23 cellular contexts compared by ENCODE assay signal in the genomic region with DNA sequence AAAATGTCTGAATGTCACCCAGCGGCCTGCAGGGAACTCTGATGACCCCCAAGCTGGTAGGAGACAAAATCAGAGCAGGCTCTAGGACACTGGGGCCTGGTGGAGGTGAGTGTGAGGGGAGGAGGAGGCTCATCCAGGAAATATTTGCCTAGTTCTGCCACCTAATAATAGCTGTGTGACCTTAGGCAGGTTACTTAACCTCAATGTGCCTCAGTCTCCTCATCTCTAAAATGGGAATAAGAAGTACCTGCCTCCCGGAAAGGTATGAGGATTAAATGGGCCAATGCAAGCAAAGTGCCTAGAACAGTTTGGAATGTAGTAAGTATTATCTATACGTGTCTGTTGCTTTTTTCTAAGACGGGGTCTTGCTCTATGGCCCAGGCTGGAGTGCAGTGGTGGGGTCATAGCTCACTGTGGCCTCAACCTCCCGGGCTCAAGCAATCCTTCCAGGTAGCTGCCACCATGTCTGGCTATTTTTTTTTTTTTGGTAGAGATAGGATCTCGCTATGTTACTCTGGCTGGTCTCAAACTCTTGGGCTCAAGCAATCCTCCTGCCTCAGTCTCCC.
DNase-seq lines count a peak whose midpoint lies in the region; ATAC-seq and TF ChIP-seq lines count a peak whose summit lies in the region.
"Had no signal": no experiment of that assay in that cellular context is flagged by ENCODE, and none has a peak within 500 bp of the region (broad histone marks: within the 10 kb centered on the region; RNA-seq: fewer than 3 reads in every experiment).

No MANE protein-coding gene starts in this region.

- DNase-seq in CD14-positive monocyte (ENCODE audit: low spot score) (no peak), GM12865 (ENCODE audit: low read depth) (no peak), naive B cell (no peak), heart left ventricle (no peak), glomerular visceral epithelial cell (ENCODE audit: extremely low spot score) (no peak), CD1c-positive myeloid dendritic cell (ENCODE audit: extremely low spot score) (no peak)
- DNase-seq in activated CD8-positive, alpha-beta T cell treated with anti-CD3 and anti-CD28 coated beads, Interleukin-2, amount 10 ng/mL, durations not matched to agents 7 days and 5 days = no peak
- no peak for DNase-seq in activated CD4-positive, alpha-beta T cell treated with anti-CD3 and anti-CD28 coated beads, Interleukin-2, amount 50 U/mL, for 4 hours
- DNase-seq: aorta, caudate nucleus, DMS79, erythroblast, foreskin keratinocyte, HFFc6, left lung, midbrain, NCI-H1105, NCI-H2029, NCI-H446, posterior cingulate gyrus had no signal

- TF ChIP-seq CTCF in CD14-positive monocyte (IDR thresholded peaks at IDR 0.05) (no peak), GM12865 (IDR thresholded peaks at IDR 0.05; ENCODE audit: insufficient read depth, low read depth, low read length, missing control alignments) (no peak), heart left ventricle (IDR thresholded peaks at IDR 0.05) (no peak)

- intact Hi-C loops in CD14-positive monocyte (cut with micrococcal nuclease) (loop anchor here (2.0 to 5.0 kb wide), 5 partner anchors 75 to 143 kb away; no protein-coding TSS in a partner anchor), heart left ventricle (cut with DNase I) (loop anchor here (2.0 to 10.0 kb wide), 10 partner anchors 73 to 336 kb away; no protein-coding TSS in a partner anchor)

- WGBS in heart left ventricle, 4 donors = 77 to 90% (median 85%) methylated on average over 6 of the region's 6 CpGs

- peak overlapping the region in 6 of 7 donors; percentile 78 to 99 (median 98) for H3K27ac Mint-ChIP-seq in CD14-positive monocyte
- peak overlapping the region; percentile 31 for H3K27ac Mint-ChIP-seq in activated CD8-positive, alpha-beta T cell treated with anti-CD3 and anti-CD28 coated beads, Interleukin-2, amount 10 ng/mL, durations not matched to agents 7 days and 5 days
- peak overlapping the region; percentile 90 to 99 (median 96) for H3K27ac Mint-ChIP-seq in naive B cell
- H3K27ac Mint-ChIP-seq: HFFc6 had no signal

- CTCF ChIA-PET in activated CD8-positive, alpha-beta T cell treated with anti-CD3 and anti-CD28 coated beads, Interleukin-2, amount 10 ng/mL, durations not matched to agents 7 days and 5 days (lab: Charles Lee) = interaction anchor here (0.9 to 11.9 kb wide), 23 partner anchors 10 to 417 kb away, joined by 3 to 158 read pairs (median 11); partner anchors contain the start of genes CDKN1A and PPIL1

- H3K4me1 ChIP-seq in heart left ventricle = peaks cover 0 to 58% (median 5%) of the 10 kb centered on the region in 12 donors

- H3K4me3 Mint-ChIP-seq in CD14-positive monocyte (no peak overlapping the region), naive B cell (peak overlapping the region; percentile 79 to 93 (median 90))
- no peak overlapping the region for H3K4me3 Mint-ChIP-seq in activated CD8-positive, alpha-beta T cell treated with anti-CD3 and anti-CD28 coated beads, Interleukin-2, amount 10 ng/mL, durations not matched to agents 7 days and 5 days
- H3K4me3 Mint-ChIP-seq: HFFc6 had no signal

- no peak overlapping the region for H3K27ac ChIP-seq in heart left ventricle
- H3K27ac ChIP-seq: foreskin keratinocyte, hepatocyte, left lung, vagina had no signal

- H3K4me3 ChIP-seq in GM12865 (ENCODE audit: low read depth, low read length) (0 out of 2 replicates have a peak overlapping the region, but pooled peaks have one; percentile 75), heart left ventricle (no peak overlapping the region)
- H3K4me3 ChIP-seq: hepatocyte, left lung, vagina had no signal

- peaks cover 0 to 1% (median 0%) of the 10 kb centered on the region in 7 donors for H3K9me3 Mint-ChIP-seq in CD14-positive monocyte
- no peaks in the 10 kb centered on the region for H3K9me3 Mint-ChIP-seq in activated CD8-positive, alpha-beta T cell treated with anti-CD3 and anti-CD28 coated beads, Interleukin-2, amount 10 ng/mL, durations not matched to agents 7 days and 5 days (ENCODE audit: insufficient read depth)
- peaks cover 0 to 5% (median 0%) of the 10 kb centered on the region in 7 donors for H3K9me3 Mint-ChIP-seq in naive B cell
- H3K9me3 Mint-ChIP-seq: HFFc6 had no signal

- H3K36me3 Mint-ChIP-seq in CD14-positive monocyte (peaks cover 4 to 10% of the 10 kb centered on the region in 2 donors), naive B cell (peaks cover 4 to 11% of the 10 kb centered on the region in 2 donors)
- H3K36me3 Mint-ChIP-seq in activated CD8-positive, alpha-beta T cell treated with anti-CD3 and anti-CD28 coated beads, Interleukin-2, amount 10 ng/mL, durations not matched to agents 7 days and 5 days (ENCODE audit: low read depth) = peaks cover 2% of the 10 kb centered on the region

- H3K9me3 ChIP-seq in heart left ventricle = no peaks in the 10 kb centered on the region
- H3K9me3 ChIP-seq: left lung, Peyer's patch, vagina had no signal

- no peaks in the 10 kb centered on the region for H3K27me3 ChIP-seq in heart left ventricle
- H3K27me3 ChIP-seq: foreskin keratinocyte, hepatocyte, left lung, Peyer's patch, vagina had no signal

- H3K36me3 ChIP-seq in heart left ventricle = peaks cover 0 to 5% (median 0%) of the 10 kb centered on the region in 9 donors
- H3K36me3 ChIP-seq: left lung, Peyer's patch, vagina had no signal

- H3K4me1 Mint-ChIP-seq in CD14-positive monocyte (peaks cover 61% of the 10 kb centered on the region), naive B cell (peaks cover 58 to 65% (median 65%) of the 10 kb centered on the region in 3 donors)
- H3K4me1 Mint-ChIP-seq in activated CD8-positive, alpha-beta T cell treated with anti-CD3 and anti-CD28 coated beads, Interleukin-2, amount 10 ng/mL, durations not matched to agents 7 days and 5 days (ENCODE audit: low read depth) = peaks cover 57% of the 10 kb centered on the region

- no peak for ATAC-seq in activated CD8-positive, alpha-beta T cell treated with anti-CD3 and anti-CD28 coated beads, Interleukin-2, amount 10 ng/mL, durations not matched to agents 7 days and 5 days
- ATAC-seq in naive B cell (ENCODE audit: low read depth in 2 of 2) = no peak
- ATAC-seq in heart left ventricle = no peak
- ATAC-seq: foreskin keratinocyte had no signal

- peaks cover 0 to 9% (median 2%) of the 10 kb centered on the region in 3 donors for H3K27me3 Mint-ChIP-seq in CD14-positive monocyte (ENCODE audit: low read depth in 3 of 3)
- H3K27me3 Mint-ChIP-seq in activated CD8-positive, alpha-beta T cell treated with anti-CD3 and anti-CD28 coated beads, Interleukin-2, amount 10 ng/mL, durations not matched to agents 7 days and 5 days (ENCODE audit: low read depth) = peaks cover 2% of the 10 kb centered on the region
- no peaks in the 10 kb centered on the region for H3K27me3 Mint-ChIP-seq in naive B cell

- TF ChIP-seq POLR2A in heart left ventricle (IDR thresholded peaks at IDR 0.05) = no peak

- POLR2A ChIA-PET in activated CD8-positive, alpha-beta T cell treated with anti-CD3 and anti-CD28 coated beads, Interleukin-2, amount 10 ng/mL, durations not matched to agents 7 days and 5 days (lab: Charles Lee) = interaction anchor here (0.7 kb wide), 2 partner anchors 31 to 75 kb away, joined by 3 read pairs; no protein-coding TSS in a partner anchor

Comparison
In these comparisons a context has a peak if more than half of its experiments do, and no peak if none do; other contexts are left out.
1. H3K27ac Mint-ChIP-seq: peak in every context shown above with its lines; median percentile 98 in CD14-positive monocyte; 96 in naive B cell; 31 in activated CD8-positive, alpha-beta T cell treated with anti-CD3 and anti-CD28 coated beads, Interleukin-2, amount 10 ng/mL, durations not matched to agents 7 days and 5 days.
2. H3K4me3 Mint-ChIP-seq: peak in naive B cell (8 of 8); none in CD14-positive monocyte (0 of 2) and activated CD8-positive, alpha-beta T cell treated with anti-CD3 and anti-CD28 coated beads, Interleukin-2, amount 10 ng/mL, durations not matched to agents 7 days and 5 days (single experiment).